ENCODE assay signal across 1 cellular context in genomic region chr1:54199765-54200518, GRCh38.
TF ChIP-seq lines count a peak whose summit lies in the region.

Gene CYB5RL, minus strand, starts transcription at chr1:54200030. Its CDS starts 4,414 bp downstream, at chr1:54195616.
Gene MRPL37, plus strand, starts transcription at chr1:54200167. Its CDS starts 77 bp downstream, at chr1:54200244.

TF ChIP-seq in GM12878, 131 proteins besides CTCF, POLR2A, EP300 and RAD21 (continued from another document and continues in another):
- TF ChIP-seq, protein P1, sequence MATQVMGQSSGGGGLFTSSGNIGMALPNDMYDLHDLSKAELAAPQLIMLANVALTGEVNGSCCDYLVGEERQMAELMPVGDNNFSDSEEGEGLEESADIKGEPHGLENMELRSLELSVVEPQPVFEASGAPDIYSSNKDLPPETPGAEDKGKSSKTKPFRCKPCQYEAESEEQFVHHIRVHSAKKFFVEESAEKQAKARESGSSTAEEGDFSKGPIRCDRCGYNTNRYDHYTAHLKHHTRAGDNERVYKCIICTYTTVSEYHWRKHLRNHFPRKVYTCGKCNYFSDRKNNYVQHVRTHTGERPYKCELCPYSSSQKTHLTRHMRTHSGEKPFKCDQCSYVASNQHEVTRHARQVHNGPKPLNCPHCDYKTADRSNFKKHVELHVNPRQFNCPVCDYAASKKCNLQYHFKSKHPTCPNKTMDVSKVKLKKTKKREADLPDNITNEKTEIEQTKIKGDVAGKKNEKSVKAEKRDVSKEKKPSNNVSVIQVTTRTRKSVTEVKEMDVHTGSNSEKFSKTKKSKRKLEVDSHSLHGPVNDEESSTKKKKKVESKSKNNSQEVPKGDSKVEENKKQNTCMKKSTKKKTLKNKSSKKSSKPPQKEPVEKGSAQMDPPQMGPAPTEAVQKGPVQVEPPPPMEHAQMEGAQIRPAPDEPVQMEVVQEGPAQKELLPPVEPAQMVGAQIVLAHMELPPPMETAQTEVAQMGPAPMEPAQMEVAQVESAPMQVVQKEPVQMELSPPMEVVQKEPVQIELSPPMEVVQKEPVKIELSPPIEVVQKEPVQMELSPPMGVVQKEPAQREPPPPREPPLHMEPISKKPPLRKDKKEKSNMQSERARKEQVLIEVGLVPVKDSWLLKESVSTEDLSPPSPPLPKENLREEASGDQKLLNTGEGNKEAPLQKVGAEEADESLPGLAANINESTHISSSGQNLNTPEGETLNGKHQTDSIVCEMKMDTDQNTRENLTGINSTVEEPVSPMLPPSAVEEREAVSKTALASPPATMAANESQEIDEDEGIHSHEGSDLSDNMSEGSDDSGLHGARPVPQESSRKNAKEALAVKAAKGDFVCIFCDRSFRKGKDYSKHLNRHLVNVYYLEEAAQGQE (IDR thresholded peaks at IDR 0.05; ENCODE audit: low read depth, low read length), result no peak
- TF ChIP-seq IKZF2 (IDR thresholded peaks at IDR 0.05), result peak; percentile 82 to 86
- no peak for TF ChIP-seq ZNF24 (IDR thresholded peaks at IDR 0.05)
- no peak for TF ChIP-seq WRNIP1 (IDR thresholded peaks at IDR 0.05; ENCODE audit: borderline replicate concordance, low read depth, low read length)
- peak; percentile 81; the same call in 1 of the 2 replicates for TF ChIP-seq LARP7 (IDR thresholded peaks at IDR 0.05)
- no peak for TF ChIP-seq MEF2B (IDR thresholded peaks at IDR 0.05; ENCODE audit: partially characterized antibody, poor library complexity, severe bottlenecking)
- TF ChIP-seq IKZF1 (conservative IDR thresholded peaks at IDR 0.05), result peak; percentile 89
- peak; percentile 85 for TF ChIP-seq MXI1 (IDR thresholded peaks at IDR 0.05; ENCODE audit: low read depth, low read length)
- no peak for TF ChIP-seq MYB (IDR thresholded peaks at IDR 0.05; ENCODE audit: borderline replicate concordance, low read depth, low read length)
- TF ChIP-seq FOXK2 (IDR thresholded peaks at IDR 0.05), result no peak
- TF ChIP-seq, protein P2, sequence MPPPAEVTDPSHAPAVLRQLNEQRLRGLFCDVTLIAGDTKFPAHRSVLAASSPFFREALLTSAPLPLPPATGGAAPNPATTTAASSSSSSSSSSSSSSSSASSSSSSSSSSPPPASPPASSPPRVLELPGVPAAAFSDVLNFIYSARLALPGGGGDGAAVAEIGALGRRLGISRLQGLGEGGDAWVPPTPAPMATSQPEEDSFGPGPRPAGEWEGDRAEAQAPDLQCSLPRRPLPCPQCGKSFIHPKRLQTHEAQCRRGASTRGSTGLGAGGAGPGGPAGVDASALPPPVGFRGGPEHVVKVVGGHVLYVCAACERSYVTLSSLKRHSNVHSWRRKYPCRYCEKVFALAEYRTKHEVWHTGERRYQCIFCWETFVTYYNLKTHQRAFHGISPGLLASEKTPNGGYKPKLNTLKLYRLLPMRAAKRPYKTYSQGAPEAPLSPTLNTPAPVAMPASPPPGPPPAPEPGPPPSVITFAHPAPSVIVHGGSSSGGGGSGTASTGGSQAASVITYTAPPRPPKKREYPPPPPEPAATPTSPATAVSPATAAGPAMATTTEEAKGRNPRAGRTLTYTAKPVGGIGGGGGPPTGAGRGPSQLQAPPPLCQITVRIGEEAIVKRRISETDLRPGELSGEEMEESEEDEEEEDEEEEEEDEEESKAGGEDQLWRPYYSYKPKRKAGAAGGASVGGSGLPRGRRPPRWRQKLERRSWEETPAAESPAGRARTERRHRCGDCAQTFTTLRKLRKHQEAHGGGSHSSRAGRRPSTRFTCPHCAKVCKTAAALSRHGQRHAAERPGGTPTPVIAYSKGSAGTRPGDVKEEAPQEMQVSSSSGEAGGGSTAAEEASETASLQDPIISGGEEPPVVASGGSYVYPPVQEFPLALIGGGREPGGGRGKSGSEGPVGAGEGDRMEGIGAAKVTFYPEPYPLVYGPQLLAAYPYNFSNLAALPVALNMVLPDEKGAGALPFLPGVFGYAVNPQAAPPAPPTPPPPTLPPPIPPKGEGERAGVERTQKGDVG (CRISPR knock-in tag; IDR thresholded peaks at IDR 0.05), result no peak
- TF ChIP-seq TCF7 (IDR thresholded peaks at IDR 0.05; ENCODE audit: borderline replicate concordance), result no peak
- TF ChIP-seq BCLAF1 (IDR thresholded peaks at IDR 0.05), result no peak
- TF ChIP-seq RFX5 (IDR thresholded peaks at IDR 0.05; ENCODE audit: low read depth, low read length), result peak; percentile 12; the same call in 1 of the 2 replicates
- TF ChIP-seq ZNF274 (IDR thresholded peaks at IDR 0.05; ENCODE audit: insufficient read depth, insufficient read length), result no peak
- no peak for TF ChIP-seq SMARCA5 (IDR thresholded peaks at IDR 0.05)
- no peak for TF ChIP-seq HSF1 (IDR thresholded peaks at IDR 0.05; ENCODE audit: low read depth, low read length)
- TF ChIP-seq SMAD5 (IDR thresholded peaks at IDR 0.05; ENCODE audit: low read depth), result no peak; the same call in 1 of the 2 replicates
- TF ChIP-seq MAX (IDR thresholded peaks at IDR 0.05; ENCODE audit: low read depth, low read length), result no peak; the same call in 1 of the 2 replicates
- TF ChIP-seq SREBF2 (IDR thresholded peaks at IDR 0.05; ENCODE audit: low read length), result no peak
- no peak for TF ChIP-seq IRF5 (IDR thresholded peaks at IDR 0.05; ENCODE audit: borderline replicate concordance)
- peak; percentile 84 for TF ChIP-seq NFYA (IDR thresholded peaks at IDR 0.05; ENCODE audit: borderline replicate concordance, low read depth, low read length)
- TF ChIP-seq, protein P3, sequence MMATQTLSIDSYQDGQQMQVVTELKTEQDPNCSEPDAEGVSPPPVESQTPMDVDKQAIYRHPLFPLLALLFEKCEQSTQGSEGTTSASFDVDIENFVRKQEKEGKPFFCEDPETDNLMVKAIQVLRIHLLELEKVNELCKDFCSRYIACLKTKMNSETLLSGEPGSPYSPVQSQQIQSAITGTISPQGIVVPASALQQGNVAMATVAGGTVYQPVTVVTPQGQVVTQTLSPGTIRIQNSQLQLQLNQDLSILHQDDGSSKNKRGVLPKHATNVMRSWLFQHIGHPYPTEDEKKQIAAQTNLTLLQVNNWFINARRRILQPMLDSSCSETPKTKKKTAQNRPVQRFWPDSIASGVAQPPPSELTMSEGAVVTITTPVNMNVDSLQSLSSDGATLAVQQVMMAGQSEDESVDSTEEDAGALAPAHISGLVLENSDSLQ (IDR thresholded peaks at IDR 0.05), result peak; percentile 99
- TF ChIP-seq ZNF207 (IDR thresholded peaks at IDR 0.05; ENCODE audit: borderline replicate concordance), result no peak
- no peak for TF ChIP-seq KAT2A (conservative IDR thresholded peaks at IDR 0.05; ENCODE audit: control insufficient read depth, low read depth, low read length)
- TF ChIP-seq IRF4 (IDR thresholded peaks at IDR 0.05; ENCODE audit: low read depth, low read length), result 0 out of 2 replicates have a peak, but pooled peaks have one; percentile 30
- TF ChIP-seq CHD4 (IDR thresholded peaks at IDR 0.05), result no peak
- no peak for TF ChIP-seq YBX1 (IDR thresholded peaks at IDR 0.05)
- no peak for TF ChIP-seq SUPT20H (IDR thresholded peaks at IDR 0.05; ENCODE audit: borderline replicate concordance, control insufficient read depth, low read depth, low read length)
- TF ChIP-seq SUZ12 (IDR thresholded peaks at IDR 0.05; ENCODE audit: unreplicated experiment), result no peak
- TF ChIP-seq HDAC6 (IDR thresholded peaks at IDR 0.05; ENCODE audit: unreplicated experiment), result no peak
- peak; percentile 68; the same call in 1 of the 2 replicates for TF ChIP-seq CREM (IDR thresholded peaks at IDR 0.05; ENCODE audit: low read depth)
- TF ChIP-seq, protein P4, sequence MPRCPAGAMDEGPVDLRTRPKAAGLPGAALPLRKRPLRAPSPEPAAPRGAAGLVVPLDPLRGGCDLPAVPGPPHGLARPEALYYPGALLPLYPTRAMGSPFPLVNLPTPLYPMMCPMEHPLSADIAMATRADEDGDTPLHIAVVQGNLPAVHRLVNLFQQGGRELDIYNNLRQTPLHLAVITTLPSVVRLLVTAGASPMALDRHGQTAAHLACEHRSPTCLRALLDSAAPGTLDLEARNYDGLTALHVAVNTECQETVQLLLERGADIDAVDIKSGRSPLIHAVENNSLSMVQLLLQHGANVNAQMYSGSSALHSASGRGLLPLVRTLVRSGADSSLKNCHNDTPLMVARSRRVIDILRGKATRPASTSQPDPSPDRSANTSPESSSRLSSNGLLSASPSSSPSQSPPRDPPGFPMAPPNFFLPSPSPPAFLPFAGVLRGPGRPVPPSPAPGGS (IDR thresholded peaks at IDR 0.05; ENCODE audit: borderline replicate concordance, insufficient read depth, low read depth, low read length, poor library complexity, severe bottlenecking), result no peak
- no peak for TF ChIP-seq ZZZ3 (IDR thresholded peaks at IDR 0.05; ENCODE audit: control insufficient read depth, insufficient read length, low read depth)
- TF ChIP-seq HCFC1 (IDR thresholded peaks at IDR 0.05; ENCODE audit: low read length), result no peak
- TF ChIP-seq CEBPB (IDR thresholded peaks at IDR 0.05; ENCODE audit: borderline replicate concordance in 1 of 2, low read depth in 2 of 2, low read length in 2 of 2), result no peak
- TF ChIP-seq TARDBP (IDR thresholded peaks at IDR 0.05; ENCODE audit: borderline replicate concordance), result peak; percentile 69; the same call in 1 of the 2 replicates
- no peak for TF ChIP-seq NR2C1 (IDR thresholded peaks at IDR 0.05)
- no peak for TF ChIP-seq BCL11A (IDR thresholded peaks at IDR 0.05; ENCODE audit: low read depth, low read length)
- TF ChIP-seq, protein P5, sequence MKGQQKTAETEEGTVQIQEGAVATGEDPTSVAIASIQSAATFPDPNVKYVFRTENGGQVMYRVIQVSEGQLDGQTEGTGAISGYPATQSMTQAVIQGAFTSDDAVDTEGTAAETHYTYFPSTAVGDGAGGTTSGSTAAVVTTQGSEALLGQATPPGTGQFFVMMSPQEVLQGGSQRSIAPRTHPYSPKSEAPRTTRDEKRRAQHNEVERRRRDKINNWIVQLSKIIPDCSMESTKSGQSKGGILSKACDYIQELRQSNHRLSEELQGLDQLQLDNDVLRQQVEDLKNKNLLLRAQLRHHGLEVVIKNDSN (IDR thresholded peaks at IDR 0.05; ENCODE audit: borderline replicate concordance, extremely low read length, insufficient read depth, low read depth, low read length), result peak; percentile 34
- no peak for TF ChIP-seq ZSCAN29 (IDR thresholded peaks at IDR 0.05)
- TF ChIP-seq TCF12 (IDR thresholded peaks at IDR 0.05; ENCODE audit: low read depth, low read length), result peak; percentile 51; the same call in 1 of the 2 replicates
- TF ChIP-seq, protein P6, sequence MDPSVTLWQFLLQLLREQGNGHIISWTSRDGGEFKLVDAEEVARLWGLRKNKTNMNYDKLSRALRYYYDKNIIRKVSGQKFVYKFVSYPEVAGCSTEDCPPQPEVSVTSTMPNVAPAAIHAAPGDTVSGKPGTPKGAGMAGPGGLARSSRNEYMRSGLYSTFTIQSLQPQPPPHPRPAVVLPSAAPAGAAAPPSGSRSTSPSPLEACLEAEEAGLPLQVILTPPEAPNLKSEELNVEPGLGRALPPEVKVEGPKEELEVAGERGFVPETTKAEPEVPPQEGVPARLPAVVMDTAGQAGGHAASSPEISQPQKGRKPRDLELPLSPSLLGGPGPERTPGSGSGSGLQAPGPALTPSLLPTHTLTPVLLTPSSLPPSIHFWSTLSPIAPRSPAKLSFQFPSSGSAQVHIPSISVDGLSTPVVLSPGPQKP (IDR thresholded peaks at IDR 0.05; ENCODE audit: low read depth, low read length), result no peak
- TF ChIP-seq POLR2AphosphoS5 (IDR thresholded peaks at IDR 0.05; ENCODE audit: low read length), result peak; percentile 94
- no peak for TF ChIP-seq BMI1 (IDR thresholded peaks at IDR 0.05; ENCODE audit: borderline replicate concordance)
- TF ChIP-seq EZH2 (IDR thresholded peaks at IDR 0.05; ENCODE audit: borderline replicate concordance, control insufficient read depth, low read depth, low read length), result no peak
- no peak for TF ChIP-seq EGR1 (IDR thresholded peaks at IDR 0.05; ENCODE audit: borderline replicate concordance in 1 of 2, low read depth in 2 of 2, low read length in 2 of 2)
- TF ChIP-seq CHD1 (IDR thresholded peaks at IDR 0.05; ENCODE audit: low read depth, low read length), result 0 out of 2 replicates have a peak, but pooled peaks have one; percentile 37
